Comparison of ENCODE assay signal across 2 cellular contexts in the genomic region with DNA sequence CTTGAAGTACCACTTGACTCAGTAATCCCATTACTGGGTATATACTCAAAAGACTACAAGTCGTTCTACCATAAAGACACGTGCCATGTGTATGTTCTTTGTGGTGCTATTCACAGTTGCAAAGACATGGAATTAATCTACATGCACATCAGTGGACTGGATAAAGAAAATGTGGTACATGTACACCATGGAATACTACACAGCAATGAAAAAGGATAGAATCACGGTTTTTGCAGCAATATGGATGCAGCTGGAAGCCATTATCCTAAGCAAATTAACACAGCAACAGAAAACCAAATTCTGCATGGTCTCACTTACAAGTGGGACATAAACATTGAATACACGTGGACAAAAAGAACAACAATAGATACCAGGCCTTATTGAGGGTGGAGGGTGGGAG.
TF ChIP-seq lines count a peak whose summit lies in the region.

No MANE protein-coding gene starts in this region.

TF ChIP-seq in SK-N-SH treated with all-trans-retinoic acid at 6 μM for 48 hours, 23 proteins besides CTCF, POLR2A, EP300 and RAD21 (continued from another document):
- TF ChIP-seq, protein P1, sequence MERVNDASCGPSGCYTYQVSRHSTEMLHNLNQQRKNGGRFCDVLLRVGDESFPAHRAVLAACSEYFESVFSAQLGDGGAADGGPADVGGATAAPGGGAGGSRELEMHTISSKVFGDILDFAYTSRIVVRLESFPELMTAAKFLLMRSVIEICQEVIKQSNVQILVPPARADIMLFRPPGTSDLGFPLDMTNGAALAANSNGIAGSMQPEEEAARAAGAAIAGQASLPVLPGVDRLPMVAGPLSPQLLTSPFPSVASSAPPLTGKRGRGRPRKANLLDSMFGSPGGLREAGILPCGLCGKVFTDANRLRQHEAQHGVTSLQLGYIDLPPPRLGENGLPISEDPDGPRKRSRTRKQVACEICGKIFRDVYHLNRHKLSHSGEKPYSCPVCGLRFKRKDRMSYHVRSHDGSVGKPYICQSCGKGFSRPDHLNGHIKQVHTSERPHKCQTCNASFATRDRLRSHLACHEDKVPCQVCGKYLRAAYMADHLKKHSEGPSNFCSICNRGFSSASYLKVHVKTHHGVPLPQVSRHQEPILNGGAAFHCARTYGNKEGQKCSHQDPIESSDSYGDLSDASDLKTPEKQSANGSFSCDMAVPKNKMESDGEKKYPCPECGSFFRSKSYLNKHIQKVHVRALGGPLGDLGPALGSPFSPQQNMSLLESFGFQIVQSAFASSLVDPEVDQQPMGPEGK (CRISPR knock-in tag; IDR thresholded peaks at IDR 0.05; ENCODE audit: borderline replicate concordance) = no peak
- TF ChIP-seq ZNF8 (CRISPR knock-in tag; IDR thresholded peaks at IDR 0.05) = 0 out of 2 replicates have a peak, but pooled peaks have one; percentile 37
- no peak for TF ChIP-seq ZNF565 (CRISPR knock-in tag; conservative IDR thresholded peaks at IDR 0.05; ENCODE audit: low read depth)
- TF ChIP-seq ESRRG (CRISPR knock-in tag; IDR thresholded peaks at IDR 0.05) = no peak
- TF ChIP-seq ZFP30 (CRISPR knock-in tag; IDR thresholded peaks at IDR 0.05) = no peak
TF ChIP-seq in SK-N-SH treated with all-trans-retinoic acid at 6 μM for 48 hours: peak in this region for 1.

TF ChIP-seq in SK-N-SH, 30 proteins besides CTCF, POLR2A, EP300 and RAD21 (continued from another document):
- TF ChIP-seq, protein P2, sequence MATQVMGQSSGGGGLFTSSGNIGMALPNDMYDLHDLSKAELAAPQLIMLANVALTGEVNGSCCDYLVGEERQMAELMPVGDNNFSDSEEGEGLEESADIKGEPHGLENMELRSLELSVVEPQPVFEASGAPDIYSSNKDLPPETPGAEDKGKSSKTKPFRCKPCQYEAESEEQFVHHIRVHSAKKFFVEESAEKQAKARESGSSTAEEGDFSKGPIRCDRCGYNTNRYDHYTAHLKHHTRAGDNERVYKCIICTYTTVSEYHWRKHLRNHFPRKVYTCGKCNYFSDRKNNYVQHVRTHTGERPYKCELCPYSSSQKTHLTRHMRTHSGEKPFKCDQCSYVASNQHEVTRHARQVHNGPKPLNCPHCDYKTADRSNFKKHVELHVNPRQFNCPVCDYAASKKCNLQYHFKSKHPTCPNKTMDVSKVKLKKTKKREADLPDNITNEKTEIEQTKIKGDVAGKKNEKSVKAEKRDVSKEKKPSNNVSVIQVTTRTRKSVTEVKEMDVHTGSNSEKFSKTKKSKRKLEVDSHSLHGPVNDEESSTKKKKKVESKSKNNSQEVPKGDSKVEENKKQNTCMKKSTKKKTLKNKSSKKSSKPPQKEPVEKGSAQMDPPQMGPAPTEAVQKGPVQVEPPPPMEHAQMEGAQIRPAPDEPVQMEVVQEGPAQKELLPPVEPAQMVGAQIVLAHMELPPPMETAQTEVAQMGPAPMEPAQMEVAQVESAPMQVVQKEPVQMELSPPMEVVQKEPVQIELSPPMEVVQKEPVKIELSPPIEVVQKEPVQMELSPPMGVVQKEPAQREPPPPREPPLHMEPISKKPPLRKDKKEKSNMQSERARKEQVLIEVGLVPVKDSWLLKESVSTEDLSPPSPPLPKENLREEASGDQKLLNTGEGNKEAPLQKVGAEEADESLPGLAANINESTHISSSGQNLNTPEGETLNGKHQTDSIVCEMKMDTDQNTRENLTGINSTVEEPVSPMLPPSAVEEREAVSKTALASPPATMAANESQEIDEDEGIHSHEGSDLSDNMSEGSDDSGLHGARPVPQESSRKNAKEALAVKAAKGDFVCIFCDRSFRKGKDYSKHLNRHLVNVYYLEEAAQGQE (IDR thresholded peaks at IDR 0.05; ENCODE audit: low read depth, low read length) = no peak
- no peak for TF ChIP-seq GATA2 (CRISPR knock-in tag; IDR thresholded peaks at IDR 0.05)
- TF ChIP-seq RXRA (IDR thresholded peaks at IDR 0.05; ENCODE audit: borderline replicate concordance, low read depth) = no peak
- TF ChIP-seq MXI1 (IDR thresholded peaks at IDR 0.05; ENCODE audit: low read depth, low read length) = no peak
- no peak for TF ChIP-seq FOSL2 (IDR thresholded peaks at IDR 0.05; ENCODE audit: borderline replicate concordance, low read depth)
- TF ChIP-seq RFX5 (IDR thresholded peaks at IDR 0.05; ENCODE audit: low read length) = no peak
- no peak for TF ChIP-seq EZH2phosphoT487 (IDR thresholded peaks at IDR 0.05; ENCODE audit: borderline replicate concordance, low read depth)
- TF ChIP-seq, protein P3, sequence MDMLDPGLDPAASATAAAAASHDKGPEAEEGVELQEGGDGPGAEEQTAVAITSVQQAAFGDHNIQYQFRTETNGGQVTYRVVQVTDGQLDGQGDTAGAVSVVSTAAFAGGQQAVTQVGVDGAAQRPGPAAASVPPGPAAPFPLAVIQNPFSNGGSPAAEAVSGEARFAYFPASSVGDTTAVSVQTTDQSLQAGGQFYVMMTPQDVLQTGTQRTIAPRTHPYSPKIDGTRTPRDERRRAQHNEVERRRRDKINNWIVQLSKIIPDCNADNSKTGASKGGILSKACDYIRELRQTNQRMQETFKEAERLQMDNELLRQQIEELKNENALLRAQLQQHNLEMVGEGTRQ (IDR thresholded peaks at IDR 0.05; ENCODE audit: borderline replicate concordance, low read depth, low read length) = no peak
- no peak for TF ChIP-seq TCF12 (IDR thresholded peaks at IDR 0.05)
- no peak for TF ChIP-seq CHD2 (IDR thresholded peaks at IDR 0.05; ENCODE audit: low read length, partially characterized antibody)
- TF ChIP-seq, protein P4, sequence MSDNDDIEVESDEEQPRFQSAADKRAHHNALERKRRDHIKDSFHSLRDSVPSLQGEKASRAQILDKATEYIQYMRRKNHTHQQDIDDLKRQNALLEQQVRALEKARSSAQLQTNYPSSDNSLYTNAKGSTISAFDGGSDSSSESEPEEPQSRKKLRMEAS (IDR thresholded peaks at IDR 0.05; ENCODE audit: low read depth) = no peak
- no peak for TF ChIP-seq TAF1 (IDR thresholded peaks at IDR 0.05; ENCODE audit: borderline replicate concordance, low read depth, low read length)
- no peak for TF ChIP-seq NRF1 (IDR thresholded peaks at IDR 0.05; ENCODE audit: low read depth, low read length)
- no peak for TF ChIP-seq POLR2AphosphoS5 (IDR thresholded peaks at IDR 0.05; ENCODE audit: low read depth, low read length)
- TF ChIP-seq, protein P5, sequence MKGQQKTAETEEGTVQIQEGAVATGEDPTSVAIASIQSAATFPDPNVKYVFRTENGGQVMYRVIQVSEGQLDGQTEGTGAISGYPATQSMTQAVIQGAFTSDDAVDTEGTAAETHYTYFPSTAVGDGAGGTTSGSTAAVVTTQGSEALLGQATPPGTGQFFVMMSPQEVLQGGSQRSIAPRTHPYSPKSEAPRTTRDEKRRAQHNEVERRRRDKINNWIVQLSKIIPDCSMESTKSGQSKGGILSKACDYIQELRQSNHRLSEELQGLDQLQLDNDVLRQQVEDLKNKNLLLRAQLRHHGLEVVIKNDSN (IDR thresholded peaks at IDR 0.05; ENCODE audit: borderline replicate concordance, low read depth) = no peak
- no peak for TF ChIP-seq FOXJ3 (CRISPR knock-in tag; IDR thresholded peaks at IDR 0.05)
